In genomic region chr2:182867411-182868048, GRCh38 we compare ENCODE assay signal across 1 cellular context.
TF ChIP-seq lines count a peak whose summit lies in the region.

No MANE protein-coding gene starts in this region.

TF ChIP-seq in H1, 55 proteins besides CTCF, POLR2A, EP300 and RAD21:
- TF ChIP-seq BACH1 (IDR thresholded peaks at IDR 0.05; ENCODE audit: low read length) (0 out of 2 replicates have a peak, but pooled peaks have one; percentile 10), SP4 (IDR thresholded peaks at IDR 0.05; ENCODE audit: low read length) (no peak)
TF ChIP-seq in H1: peak in this region for 1.
